9 cellular contexts compared by ENCODE assay signal in genomic region chr15:86154705-86155104, GRCh38.
"Had no signal": no experiment of that assay in that cellular context is flagged by ENCODE, and none has a peak within 500 bp of the region (broad histone marks: within the 10 kb centered on the region; RNA-seq: fewer than 3 reads in every experiment).

No MANE protein-coding gene starts in this region.

- H2AFZ ChIP-seq: GM23248, GM23338 had no signal

- ATAC-seq: GM23338, HCT116 had no signal

- H3K4me3 ChIP-seq: GM23248, GM23338, HAP-1 had no signal

- H3K27ac ChIP-seq: GM23248 had no signal

- DNase-seq: GM23248, GOT3, H7, H9, HCEC 1CT, HFFc6 had no signal

- H3K9ac ChIP-seq: GM23248 had no signal

- H3K4me2 ChIP-seq: GM23338 had no signal

- H3K36me3 ChIP-seq: HAP-1 had no signal

- H3K4me1 ChIP-seq: HAP-1 had no signal
